8 cellular contexts compared by ENCODE assay signal in genomic region chr12:50110762-50111416, GRCh38. TPM values are rescaled to one million over a fixed set of nuclear protein-coding genes. Genes with fewer than 3 reads are reported as not detected.
DNase-seq lines count a peak whose midpoint lies in the region; ATAC-seq and TF ChIP-seq lines count a peak whose summit lies in the region.

No MANE protein-coding gene starts in this region.

- H3K79me2 ChIP-seq in OCI-LY3 (ENCODE audit: low read length): peaks cover 36% of the 10 kb centered on the region

- H3K27me3 ChIP-seq in OCI-LY3 (ENCODE audit: low read depth, low read length): no peaks in the 10 kb centered on the region
- H3K27me3 ChIP-seq in lung (ENCODE audit: control insufficient read depth, insufficient read depth): no peaks in the 10 kb centered on the region
- H3K27me3 ChIP-seq in tibial artery: no peaks in the 10 kb centered on the region

- H3K27ac ChIP-seq in OCI-LY3 (ENCODE audit: low read length): peak overlapping the region; percentile 41
- H3K27ac ChIP-seq in lung (ENCODE audit: low read depth in 1 of 2, low read length in 1 of 2): peak overlapping the region; percentile 73 to 88
- peak overlapping the region; percentile 97 to 99 for H3K27ac ChIP-seq in tibial artery

- H3K9me3 ChIP-seq in OCI-LY3 (ENCODE audit: insufficient read depth, low read length): no peaks in the 10 kb centered on the region
- no peaks in the 10 kb centered on the region for H3K9me3 ChIP-seq in lung (ENCODE audit: control insufficient read depth in 2 of 2, insufficient read depth in 1 of 2, low read length in 1 of 2)
- no peaks in the 10 kb centered on the region for H3K9me3 ChIP-seq in tibial artery

- 47 to 50% methylated on average over 12 of the region's 12 CpGs for WGBS in lung, 2 donors

- peak overlapping the region; percentile 56 for H3K9ac ChIP-seq in OCI-LY3 (ENCODE audit: low read length)

- TF ChIP-seq CTCF in GM13976 (IDR thresholded peaks at IDR 0.05; ENCODE audit: borderline replicate concordance, control extremely low read depth, extremely low read depth, insufficient read depth, missing control alignments) (no peak), OCI-LY3 (IDR thresholded peaks at IDR 0.05; ENCODE audit: low read depth, low read length) (no peak), lung (IDR thresholded peaks at IDR 0.05; ENCODE audit: control extremely low read depth, extremely low read depth) (no peak), tibial artery (IDR thresholded peaks at IDR 0.05) (peak in 1 of 2 experiments; percentile 7)

- intact Hi-C loops in tibial artery (cut with DNase I; ENCODE audit: low total_unique reads): loop anchor here (2.0 to 5.0 kb wide), 2 partner anchors 26 to 56 kb away; partner anchors contain the start of genes CERS5 and SMARCD1

- H3K4me2 ChIP-seq in OCI-LY3 (ENCODE audit: low read length): peak overlapping the region; percentile 81

- in situ Hi-C loops in GM13976 (cut with MboI; ENCODE audit: low sequenced_read_pairs, unreplicated experiment): no loop called here

- H3K4me1 ChIP-seq in OCI-LY3 (ENCODE audit: low read length) (peaks cover 15% of the 10 kb centered on the region), lung (ENCODE audit: control insufficient read depth in 2 of 2, insufficient read depth in 2 of 2, low read length in 2 of 2) (peaks cover 0 to 12% of the 10 kb centered on the region in 2 donors), tibial artery (peaks cover 0 to 52% (median 42%) of the 10 kb centered on the region in 4 donors)

- DNase-seq in AG20443 (ENCODE audit: low spot score): peak; percentile 31
- peak; percentile 47 for DNase-seq in GM13976 (ENCODE audit: low spot score)
- peak; percentile 20 for DNase-seq in dermis blood vessel endothelial cell
- peak; percentile 63 for DNase-seq in lung (ENCODE audit: low spot score)
- peak; percentile 67 to 93 for DNase-seq in tibial artery

- ATAC-seq in lung (ENCODE audit: insufficient read depth, low FRiP score) (no peak), HG02870 (IDR thresholded peaks at IDR 0.05; ENCODE audit: unreplicated experiment) (no peak), GM21717 (IDR thresholded peaks at IDR 0.05; ENCODE audit: unreplicated experiment) (no peak)

- H3K4me3 ChIP-seq in OCI-LY3 (ENCODE audit: low read length) (peak overlapping the region; percentile 80), lung (no peak overlapping the region), tibial artery (peak overlapping the region; percentile 38 to 41)

- peak overlapping the region; percentile 75 for H2AFZ ChIP-seq in OCI-LY3 (ENCODE audit: low read depth, low read length)

- H4K20me1 ChIP-seq in OCI-LY3 (ENCODE audit: insufficient read depth, low read length): no peaks in the 10 kb centered on the region

- H3K36me3 ChIP-seq in OCI-LY3 (replicated peaks; ENCODE audit: low read depth, low read length) (no peaks in the 10 kb centered on the region), lung (ENCODE audit: control insufficient read depth in 2 of 2, insufficient read depth in 2 of 2, low read length in 2 of 2) (peaks cover 0 to 4% of the 10 kb centered on the region in 2 donors), tibial artery (peaks cover 0 to 7% (median 0%) of the 10 kb centered on the region in 3 donors)

RNA-seq across cellular contexts. Expression of gene COX14, which starts 1.1 kb away (rescaled TPM):
- total RNA-seq in dermis blood vessel endothelial cell: 23.4 and 45.1 TPM in 2 replicates
- total RNA-seq in lung: 10 to 100 TPM; 31.2 to 62.7 TPM
- 10 to 100 TPM; 78.1 to 85.3 TPM for polyA plus RNA-seq in lung

RNA-seq across cellular contexts. Expression of gene GPD1, which starts 7.1 kb away (rescaled TPM):
- not detected in 2 replicates for total RNA-seq in dermis blood vessel endothelial cell
- total RNA-seq in lung: 10 to 100 TPM in 1 of 2 donors, not detected in 1; 20.0 TPM
- polyA plus RNA-seq in lung: 1 to 10 TPM; 1.7 to 9.9 TPM

RNA-seq across cellular contexts. Expression of gene SMARCD1, which starts 25.7 kb away (rescaled TPM):
- total RNA-seq in dermis blood vessel endothelial cell (70.1 and 163 TPM in 2 replicates), lung (10 to 100 TPM; 56.6 to 58.8 TPM)
- 10 to 100 TPM; 11.9 to 26.6 TPM for polyA plus RNA-seq in lung

RNA-seq across cellular contexts. Expression of gene ASIC1, which starts 53.5 kb away (rescaled TPM):
- under 0.01 and 0.14 TPM in 2 replicates for total RNA-seq in dermis blood vessel endothelial cell
- 1 to 10 TPM; 2.0 TPM for total RNA-seq in lung
- under 1 TPM; 0.41 to 0.69 TPM for polyA plus RNA-seq in lung

RNA-seq across cellular contexts. Expression of gene CERS5, which starts 56.3 kb away (rescaled TPM):
- 24.5 and 46.0 TPM in 2 replicates for total RNA-seq in dermis blood vessel endothelial cell
- total RNA-seq in lung: 10 to 100 TPM; 36.7 to 38.8 TPM
- 10 to 100 TPM; 32.6 to 54.0 TPM for polyA plus RNA-seq in lung

Comparison
In these comparisons a context has a peak if more than half of its experiments do, and no peak if none do; other contexts are left out.
1. DNase-seq: peak in every context shown above with its lines; median percentile 80 in tibial artery; 63 in lung; 47 in GM13976; 31 in AG20443; 20 in dermis blood vessel endothelial cell.
2. H3K27ac ChIP-seq: peak in every context shown above with its lines; median percentile 98 in tibial artery; 80 in lung; 41 in OCI-LY3.